ENCODE assay signal across 1 cellular context in the genomic region with DNA sequence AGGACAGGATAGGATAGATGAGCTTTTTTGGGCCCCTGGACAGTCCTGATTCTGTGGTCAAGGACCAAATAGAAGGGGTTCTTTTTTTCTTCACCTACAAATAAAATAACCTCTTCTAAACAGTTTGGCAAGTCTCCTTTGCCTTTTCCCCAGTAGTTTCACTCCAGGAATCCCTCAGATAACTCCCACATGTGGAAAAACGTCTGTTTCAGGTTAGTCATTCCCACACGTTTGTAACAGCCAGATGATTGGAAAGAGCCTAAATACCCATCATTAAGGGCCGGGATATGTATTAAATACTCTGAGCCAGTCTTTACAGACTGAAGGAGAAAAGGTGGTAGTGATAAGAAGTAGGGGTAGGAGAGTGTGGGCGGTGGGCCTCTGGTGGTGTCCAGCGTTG.
TF ChIP-seq lines count a peak whose summit lies in the region.

No MANE protein-coding gene starts in this region.

TF ChIP-seq in IMR-90, 13 proteins besides CTCF, POLR2A, EP300 and RAD21:
- TF ChIP-seq, protein P1, sequence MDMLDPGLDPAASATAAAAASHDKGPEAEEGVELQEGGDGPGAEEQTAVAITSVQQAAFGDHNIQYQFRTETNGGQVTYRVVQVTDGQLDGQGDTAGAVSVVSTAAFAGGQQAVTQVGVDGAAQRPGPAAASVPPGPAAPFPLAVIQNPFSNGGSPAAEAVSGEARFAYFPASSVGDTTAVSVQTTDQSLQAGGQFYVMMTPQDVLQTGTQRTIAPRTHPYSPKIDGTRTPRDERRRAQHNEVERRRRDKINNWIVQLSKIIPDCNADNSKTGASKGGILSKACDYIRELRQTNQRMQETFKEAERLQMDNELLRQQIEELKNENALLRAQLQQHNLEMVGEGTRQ (IDR thresholded peaks at IDR 0.05; ENCODE audit: low read depth, low read length): no peak
- TF ChIP-seq SMC3 (IDR thresholded peaks at IDR 0.05; ENCODE audit: low read depth, low read length): no peak
- TF ChIP-seq RCOR1 (IDR thresholded peaks at IDR 0.05; ENCODE audit: insufficient replicate concordance, low read length): no peak
- no peak for TF ChIP-seq NFE2L2 (IDR thresholded peaks at IDR 0.05; ENCODE audit: low read depth, low read length)
- no peak for TF ChIP-seq MAZ (IDR thresholded peaks at IDR 0.05; ENCODE audit: borderline replicate concordance, low read depth, low read length)
- TF ChIP-seq MXI1 (IDR thresholded peaks at IDR 0.05; ENCODE audit: borderline replicate concordance, low read depth, low read length): no peak
- no peak for TF ChIP-seq BHLHE40 (IDR thresholded peaks at IDR 0.05; ENCODE audit: low read depth, low read length)
- TF ChIP-seq FOS (IDR thresholded peaks at IDR 0.05; ENCODE audit: low read depth, low read length): no peak
- no peak for TF ChIP-seq CEBPB (IDR thresholded peaks at IDR 0.05; ENCODE audit: low read depth, low read length)
- TF ChIP-seq, protein P2, sequence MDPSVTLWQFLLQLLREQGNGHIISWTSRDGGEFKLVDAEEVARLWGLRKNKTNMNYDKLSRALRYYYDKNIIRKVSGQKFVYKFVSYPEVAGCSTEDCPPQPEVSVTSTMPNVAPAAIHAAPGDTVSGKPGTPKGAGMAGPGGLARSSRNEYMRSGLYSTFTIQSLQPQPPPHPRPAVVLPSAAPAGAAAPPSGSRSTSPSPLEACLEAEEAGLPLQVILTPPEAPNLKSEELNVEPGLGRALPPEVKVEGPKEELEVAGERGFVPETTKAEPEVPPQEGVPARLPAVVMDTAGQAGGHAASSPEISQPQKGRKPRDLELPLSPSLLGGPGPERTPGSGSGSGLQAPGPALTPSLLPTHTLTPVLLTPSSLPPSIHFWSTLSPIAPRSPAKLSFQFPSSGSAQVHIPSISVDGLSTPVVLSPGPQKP (IDR thresholded peaks at IDR 0.05; ENCODE audit: borderline replicate concordance, low read depth, low read length): no peak
- no peak for TF ChIP-seq RFX5 (IDR thresholded peaks at IDR 0.05; ENCODE audit: low read depth, low read length)
- no peak for TF ChIP-seq CHD1 (IDR thresholded peaks at IDR 0.05; ENCODE audit: low read depth, low read length)
- TF ChIP-seq MAFK (IDR thresholded peaks at IDR 0.05; ENCODE audit: low read depth, low read length): no peak
